ENCODE assay signal across 21 cellular contexts in genomic region chr2:241505086-241505780, GRCh38. TPM values are rescaled to one million over a fixed set of nuclear protein-coding genes. Genes with fewer than 3 reads are reported as not detected.
DNase-seq lines count a peak whose midpoint lies in the region; ATAC-seq and TF ChIP-seq lines count a peak whose summit lies in the region.
"Had no signal": no experiment of that assay in that cellular context is flagged by ENCODE, and none has a peak within 500 bp of the region (broad histone marks: within the 10 kb centered on the region; RNA-seq: fewer than 3 reads in every experiment).

No MANE protein-coding gene starts in this region.

- H3K9ac ChIP-seq in BLaER1 treated with 17β-estradiol and CSF1 and Interleukin-3, amounts not matched to agents 10 nM and 100 nM = peak overlapping the region in 10 of 11 experiments; percentile 3 to 89 (median 23); a peak in 6 of 22 replicates
- H3K9ac ChIP-seq in H9 (ENCODE audit: extremely low read depth, insufficient read length, low read length) = no peak overlapping the region
- H3K9ac ChIP-seq in trophoblast cell (ENCODE audit: low read length) = no peak overlapping the region

- no peak overlapping the region for H4K12ac ChIP-seq in trophoblast cell (ENCODE audit: low read depth, low read length)

- H3K79me1 ChIP-seq in H9 (ENCODE audit: insufficient read depth, low read depth, low read length, poor library complexity, severe bottlenecking) = peaks cover 13% of the 10 kb centered on the region
- peaks cover 16% of the 10 kb centered on the region for H3K79me1 ChIP-seq in trophoblast cell (ENCODE audit: low read length)

- H3K4me1 Mint-ChIP-seq in H9 (peaks cover 15 to 28% of the 10 kb centered on the region in 2 experiments), brain (peaks cover 48% of the 10 kb centered on the region)
- H3K4me1 Mint-ChIP-seq in activated naive CD8-positive, alpha-beta T cell treated with anti-CD3 and anti-CD28 coated beads, Interleukin-2, amount 50 U/mL, for 24 hours = peaks cover 22% of the 10 kb centered on the region

- no peak for ATAC-seq in activated naive CD8-positive, alpha-beta T cell treated with anti-CD3 and anti-CD28 coated beads, Interleukin-2, amount 50 U/mL, for 24 hours
- ATAC-seq in GM21528 (IDR thresholded peaks at IDR 0.05; ENCODE audit: low FRiP score, unreplicated experiment) = no peak
- ATAC-seq: activated CD8-positive, alpha-beta memory T cell treated with anti-CD3 and anti-CD28 coated beads, Interleukin-2, amount 10 ng/mL, durations not matched to agents 7 days and 5 days; foreskin keratinocyte had no signal

- H3K36me3 ChIP-seq in BLaER1 treated with 17β-estradiol and CSF1 and Interleukin-3, amounts not matched to agents 10 nM and 100 nM = peaks cover 22 to 54% (median 46%) of the 10 kb centered on the region in 11 experiments
- H3K36me3 ChIP-seq in trophoblast cell (ENCODE audit: control insufficient read depth in 1 of 2, insufficient read depth in 2 of 2, low read length in 2 of 2) = peaks cover 22 to 24% of the 10 kb centered on the region in 2 experiments
- H3K36me3 ChIP-seq: ovary, thyroid gland had no signal

- H3K27me3 Mint-ChIP-seq in H9 (ENCODE audit: low read depth) = peaks cover 12% of the 10 kb centered on the region
- H3K27me3 Mint-ChIP-seq in brain = peaks cover 5% of the 10 kb centered on the region
- no peaks in the 10 kb centered on the region for H3K27me3 Mint-ChIP-seq in activated naive CD8-positive, alpha-beta T cell treated with anti-CD3 and anti-CD28 coated beads, Interleukin-2, amount 50 U/mL, for 24 hours
- H3K27me3 Mint-ChIP-seq: activated CD8-positive, alpha-beta memory T cell treated with anti-CD3 and anti-CD28 coated beads, Interleukin-2, amount 10 ng/mL, durations not matched to agents 7 days and 5 days had no signal

- DNase-seq in H9 (no peak), trophoblast cell (no peak), NCI-H748 treated with DMSO at 0.1 percent for 48 hours (lab: John Stamatoyannopoulos, UW) (no peak)
- no peak for DNase-seq in activated naive CD8-positive, alpha-beta T cell treated with anti-CD3 and anti-CD28 coated beads, Interleukin-2, amount 50 U/mL, for 24 hours
- DNase-seq: activated CD8-positive, alpha-beta memory T cell treated with anti-CD3 and anti-CD28 coated beads, Interleukin-2, amount 10 ng/mL, durations not matched to agents 7 days and 5 days; adrenal gland; COR-L47; dorsolateral prefrontal cortex; foreskin keratinocyte; kidney glomerular epithelial cell; mammary epithelial cell; NCI-H1417; NCI-H524 treated with DMSO at 0.1 percent for 48 hours; ovary; sigmoid colon; stimulated activated CD4-positive, alpha-beta T cell treated with anti-CD3 and anti-CD28 coated beads, Interleukin-2, amount 100 ng/mL, for 24 hours; stimulated activated naive CD4-positive, alpha-beta T cell treated with Interleukin-2 at 50 U/mL for 16 hours; thyroid gland had no signal

- H3K4me3 Mint-ChIP-seq in H9 (no peak overlapping the region), brain (peak overlapping the region in 2 of 5 experiments; percentile 22 to 93)
- no peak overlapping the region for H3K4me3 Mint-ChIP-seq in activated naive CD8-positive, alpha-beta T cell treated with anti-CD3 and anti-CD28 coated beads, Interleukin-2, amount 50 U/mL, for 24 hours
- H3K4me3 Mint-ChIP-seq: activated CD8-positive, alpha-beta memory T cell treated with anti-CD3 and anti-CD28 coated beads, Interleukin-2, amount 10 ng/mL, durations not matched to agents 7 days and 5 days had no signal

- H3K18ac ChIP-seq in H9 (ENCODE audit: insufficient read length, low read depth, low read length) = no peak overlapping the region
- H3K18ac ChIP-seq in trophoblast cell (ENCODE audit: low read length) = no peak overlapping the region

- H3K23ac ChIP-seq in H9 (ENCODE audit: insufficient read length, low read depth, low read length) (no peak overlapping the region), trophoblast cell (ENCODE audit: low read length) (no peak overlapping the region)

- H3K9me3 Mint-ChIP-seq in H9 (no peaks in the 10 kb centered on the region), brain (no peaks in the 10 kb centered on the region)
- peaks cover 3% of the 10 kb centered on the region for H3K9me3 Mint-ChIP-seq in activated naive CD8-positive, alpha-beta T cell treated with anti-CD3 and anti-CD28 coated beads, Interleukin-2, amount 50 U/mL, for 24 hours

- no peak overlapping the region for H2BK15ac ChIP-seq in H9 (ENCODE audit: low read depth, low read length)

- peak overlapping the region in 2 of 3 experiments; percentile 70 to 71; a peak in 2 of 7 replicates for H3K27ac Mint-ChIP-seq in H9
- peak overlapping the region; percentile 5 to 78 (median 45) for H3K27ac Mint-ChIP-seq in brain
- no peak overlapping the region for H3K27ac Mint-ChIP-seq in activated naive CD8-positive, alpha-beta T cell treated with anti-CD3 and anti-CD28 coated beads, Interleukin-2, amount 50 U/mL, for 24 hours
- H3K27ac Mint-ChIP-seq: activated CD8-positive, alpha-beta memory T cell treated with anti-CD3 and anti-CD28 coated beads, Interleukin-2, amount 10 ng/mL, durations not matched to agents 7 days and 5 days had no signal

- no peak overlapping the region for H2AFZ ChIP-seq in H9 (ENCODE audit: low read length)
- no peak overlapping the region for H2AFZ ChIP-seq in trophoblast cell (ENCODE audit: insufficient read depth, low read length, poor library complexity)

- no peak overlapping the region for H3K4ac ChIP-seq in H9 (ENCODE audit: low read depth, low read length)
- peak overlapping the region; percentile 18 for H3K4ac ChIP-seq in trophoblast cell (ENCODE audit: low read depth, low read length)

- peaks cover 69 to 78% (median 74%) of the 10 kb centered on the region in 11 experiments for H4K20me1 ChIP-seq in BLaER1 treated with 17β-estradiol and CSF1 and Interleukin-3, amounts not matched to agents 10 nM and 100 nM
- H4K20me1 ChIP-seq in H9 (ENCODE audit: control insufficient read depth, insufficient read depth, insufficient read length) = no peaks in the 10 kb centered on the region

- H3K14ac ChIP-seq in H9 (ENCODE audit: insufficient read depth, low read length) (no peak overlapping the region), trophoblast cell (ENCODE audit: low read length) (no peak overlapping the region)

- H3K27ac ChIP-seq in BLaER1 treated with 17β-estradiol and CSF1 and Interleukin-3, amounts not matched to agents 10 nM and 100 nM = peak overlapping the region in 2 of 11 experiments; percentile 9 to 17; a peak in 1 of 22 replicates
- H3K27ac ChIP-seq in H9 (ENCODE audit: insufficient read length, low read depth, low read length) = no peak overlapping the region
- no peak overlapping the region for H3K27ac ChIP-seq in trophoblast cell (ENCODE audit: low read depth, low read length)
- H3K27ac ChIP-seq: adrenal gland, foreskin keratinocyte, ovary, sigmoid colon, thyroid gland had no signal

- no CpG with 5 or more reads among the region's 15 CpGs for WGBS in H9 (ENCODE audit: extremely low coverage, insufficient read length, low lambda C conversion rate)
- WGBS in trophoblast cell (ENCODE audit: extremely low coverage, insufficient coverage, insufficient read length) = no CpG with 5 or more reads among the region's 15 CpGs

- no peak overlapping the region for H4K91ac ChIP-seq in H9 (ENCODE audit: insufficient read length, low read depth, low read length)
- H4K91ac ChIP-seq in trophoblast cell (ENCODE audit: low read depth, low read length) = no peak overlapping the region

- H2BK120ac ChIP-seq in H9 (ENCODE audit: low read depth, low read length, poor library complexity, severe bottlenecking) (no peak overlapping the region), trophoblast cell (ENCODE audit: insufficient read depth, low read length, poor library complexity) (no peak overlapping the region)

- no peaks in the 10 kb centered on the region for H3K27me3 ChIP-seq in BLaER1 treated with 17β-estradiol and CSF1 and Interleukin-3, amounts not matched to agents 10 nM and 100 nM
- no peaks in the 10 kb centered on the region for H3K27me3 ChIP-seq in H9 (ENCODE audit: insufficient read depth, low read length)
- no peaks in the 10 kb centered on the region for H3K27me3 ChIP-seq in trophoblast cell (ENCODE audit: insufficient read depth, low read length)
- H3K27me3 ChIP-seq: adrenal gland, dorsolateral prefrontal cortex, foreskin keratinocyte, ovary, sigmoid colon, thyroid gland had no signal

- no peak overlapping the region for H3K56ac ChIP-seq in H9 (ENCODE audit: insufficient read length, low read depth, low read length)

- H3K79me2 ChIP-seq in H9 (ENCODE audit: insufficient read depth, low read length) (peaks cover 16% of the 10 kb centered on the region; the same call in 1 of the 2 replicates), trophoblast cell (ENCODE audit: control insufficient read depth, insufficient read depth, low read length, poor library complexity) (peaks cover 23% of the 10 kb centered on the region)

- H3K23me2 ChIP-seq in H9 (ENCODE audit: insufficient read length, low read depth, low read length, poor library complexity, severe bottlenecking) = peaks cover 17% of the 10 kb centered on the region

- H3K36me3 Mint-ChIP-seq in H9 (ENCODE audit: insufficient read depth in 1 of 3, low read depth in 3 of 3) (peaks cover 6 to 30% (median 17%) of the 10 kb centered on the region in 3 experiments), brain (peaks cover 30% of the 10 kb centered on the region)
- H3K36me3 Mint-ChIP-seq in activated naive CD8-positive, alpha-beta T cell treated with anti-CD3 and anti-CD28 coated beads, Interleukin-2, amount 50 U/mL, for 24 hours (ENCODE audit: low read depth) = no peaks in the 10 kb centered on the region
- H3K36me3 Mint-ChIP-seq: activated CD8-positive, alpha-beta memory T cell treated with anti-CD3 and anti-CD28 coated beads, Interleukin-2, amount 10 ng/mL, durations not matched to agents 7 days and 5 days had no signal

- peaks cover 28 to 38% (median 34%) of the 10 kb centered on the region in 10 experiments for H3K4me1 ChIP-seq in BLaER1 treated with 17β-estradiol and CSF1 and Interleukin-3, amounts not matched to agents 10 nM and 100 nM
- H3K4me1 ChIP-seq in H9 (ENCODE audit: insufficient read depth, low read length) = peaks cover 2% of the 10 kb centered on the region; the same call in 1 of the 2 replicates
- H3K4me1 ChIP-seq in trophoblast cell (ENCODE audit: control insufficient read depth in 1 of 2, insufficient read depth in 2 of 2, low read length in 2 of 2) = peaks cover 16 to 19% of the 10 kb centered on the region in 2 experiments
- H3K4me1 ChIP-seq: foreskin keratinocyte had no signal

- H2BK20ac ChIP-seq in H9 (ENCODE audit: low read depth, low read length, poor library complexity, severe bottlenecking) = no peak overlapping the region

- no peak overlapping the region for H3T11ph ChIP-seq in H9 (ENCODE audit: low read length)

- H2AK5ac ChIP-seq in H9 (ENCODE audit: insufficient read length, low read length) = no peak overlapping the region
- H2AK5ac ChIP-seq in trophoblast cell (ENCODE audit: low read length) = no peak overlapping the region

- TF ChIP-seq CTCF in H9 (conservative IDR thresholded peaks at IDR 0.05) (no peak), brain (conservative IDR thresholded peaks at IDR 0.05) (no peak)

- H2BK5ac ChIP-seq in H9 (ENCODE audit: insufficient read length, low read length) (no peak overlapping the region), trophoblast cell (ENCODE audit: low read depth, low read length, poor library complexity) (no peak overlapping the region)

- peak overlapping the region in 8 of 11 experiments; percentile 92 to 100 (median 98); a peak in 10 of 22 replicates for H3K4me2 ChIP-seq in BLaER1 treated with 17β-estradiol and CSF1 and Interleukin-3, amounts not matched to agents 10 nM and 100 nM
- no peak overlapping the region for H3K4me2 ChIP-seq in H9 (ENCODE audit: insufficient read depth, insufficient read length, low read length)
- H3K4me2 ChIP-seq in trophoblast cell (ENCODE audit: low read length) = no peak overlapping the region

- no peak overlapping the region for H4K5ac ChIP-seq in H9 (ENCODE audit: insufficient read length, low read depth, low read length)

- H2BK12ac ChIP-seq in H9 (ENCODE audit: insufficient read length, low read depth, low read length) = no peak overlapping the region
- H2BK12ac ChIP-seq in trophoblast cell (ENCODE audit: low read length) = no peak overlapping the region

- no peaks in the 10 kb centered on the region for H3K9me3 ChIP-seq in BLaER1 treated with 17β-estradiol and CSF1 and Interleukin-3, amounts not matched to agents 10 nM and 100 nM (replicated peaks in 1 of 11)
- H3K9me3 ChIP-seq in H9 (ENCODE audit: control insufficient read depth, low read depth, low read length) = no peaks in the 10 kb centered on the region
- no peaks in the 10 kb centered on the region for H3K9me3 ChIP-seq in trophoblast cell (ENCODE audit: insufficient read depth, low read depth, low read length)
- H3K9me3 ChIP-seq: adrenal gland, ovary, sigmoid colon, thyroid gland had no signal

- H3K4me3 ChIP-seq in BLaER1 treated with 17β-estradiol and CSF1 and Interleukin-3, amounts not matched to agents 10 nM and 100 nM = no peak overlapping the region
- H3K4me3 ChIP-seq in trophoblast cell (ENCODE audit: low read depth, low read length) = no peak overlapping the region
- H3K4me3 ChIP-seq: adrenal gland, ovary, sigmoid colon, thyroid gland had no signal

- no peak overlapping the region for H4K8ac ChIP-seq in H9 (replicated peaks; ENCODE audit: insufficient read length, low read depth, low read length)
- no peak overlapping the region for H4K8ac ChIP-seq in trophoblast cell (ENCODE audit: low read depth, low read length)

RNA-seq across cellular contexts. Expression of gene STK25, which starts 3.2 kb away (rescaled TPM):
- total RNA-seq in H9 (2021) = 189 TPM in 2 replicates
- polyA plus RNA-seq in brain (ENCODE audit: insufficient read depth, low read depth, low replicate concordance) = 189 TPM
- polyA plus RNA-seq in trophoblast cell (2013) = 96.3 and 98.3 TPM in 2 replicates

RNA-seq across cellular contexts. Expression of gene BOK, which starts 53.3 kb away (rescaled TPM):
- total RNA-seq in H9 (2021) = 33.9 and 35.6 TPM in 2 replicates
- 76.1 TPM for polyA plus RNA-seq in brain (ENCODE audit: insufficient read depth, low read depth, low replicate concordance)
- 46.7 and 48.1 TPM in 2 replicates for polyA plus RNA-seq in trophoblast cell (2013)
- total RNA-seq: activated CD8-positive, alpha-beta memory T cell treated with anti-CD3 and anti-CD28 coated beads, Interleukin-2, amount 10 ng/mL, durations not matched to agents 7 days and 5 days had no signal

Comparison
In these comparisons a context has a peak if more than half of its experiments do, and no peak if none do; other contexts are left out.
1. H3K4me2 ChIP-seq: peak in BLaER1 treated with 17β-estradiol and CSF1 and Interleukin-3, amounts not matched to agents 10 nM and 100 nM (8 of 11); none in H9 (single experiment) and trophoblast cell (single experiment).
2. H3K9ac ChIP-seq: peak in BLaER1 treated with 17β-estradiol and CSF1 and Interleukin-3, amounts not matched to agents 10 nM and 100 nM (10 of 11); none in H9 (single experiment) and trophoblast cell (single experiment).